ENCODE assay signal across 8 cellular contexts in genomic region chr10:6667679-6668270, GRCh38.
DNase-seq lines count a peak whose midpoint lies in the region; ATAC-seq and TF ChIP-seq lines count a peak whose summit lies in the region.

No MANE protein-coding gene starts in this region.

- H3K9ac ChIP-seq in adipocyte (ENCODE audit: low read length): no peak overlapping the region

- no peaks in the 10 kb centered on the region for H3K9me3 Mint-ChIP-seq in MCF 10A (ENCODE audit: unreplicated experiment)

- no peak for TF ChIP-seq POLR2A in breast epithelium (IDR thresholded peaks at IDR 0.05)

- H3K4me1 ChIP-seq in breast epithelium (no peaks in the 10 kb centered on the region), adipocyte (ENCODE audit: control insufficient read depth, insufficient read depth, low read length) (no peaks in the 10 kb centered on the region)

- H3K27me3 Mint-ChIP-seq in MCF 10A (ENCODE audit: insufficient read depth, unreplicated experiment): no peaks in the 10 kb centered on the region

- H3K36me3 ChIP-seq in breast epithelium (no peaks in the 10 kb centered on the region), adipocyte (ENCODE audit: control insufficient read depth, insufficient read depth, low read length, severe bottlenecking) (no peaks in the 10 kb centered on the region)

- no peak overlapping the region for H3K4me3 Mint-ChIP-seq in MCF 10A (ENCODE audit: unreplicated experiment)

- DNase-seq in MCF 10A (ENCODE audit: unreplicated experiment) (peak; percentile 61), breast epithelium (ENCODE audit: low spot score in 2 of 2) (no peak), NCI-H526 treated with DMSO at 0.1 percent for 48 hours (lab: John Stamatoyannopoulos, UW) (peak; percentile 66), adipocyte (ENCODE audit: low read depth) (peak; percentile 65), left colon (peak in 1 of 2 donors; percentile 21), substantia nigra (lab: John Stamatoyannopoulos, UW) (peak in 28 of 49 donors; percentile 1 to 51 (median 9)), NCI-H1436 (lab: John Stamatoyannopoulos, UW) (no peak)

- TF ChIP-seq CTCF in MCF 10A (IDR thresholded peaks at IDR 0.05; ENCODE audit: unreplicated experiment) (peak; percentile 74), breast epithelium (IDR thresholded peaks at IDR 0.05) (no peak)

- ATAC-seq in left colon: peak; percentile 34
- ATAC-seq in HG03025 (IDR thresholded peaks at IDR 0.05; ENCODE audit: low FRiP score, unreplicated experiment): no peak

- no peak overlapping the region for H3K27ac Mint-ChIP-seq in MCF 10A (ENCODE audit: low read depth, unreplicated experiment)

- H3K27me3 ChIP-seq in breast epithelium (peaks cover 0 to 10% of the 10 kb centered on the region in 2 donors), adipocyte (replicated peaks; ENCODE audit: control insufficient read depth, insufficient read depth, low read length) (peaks cover 13% of the 10 kb centered on the region)

- no peak overlapping the region for H3K27ac ChIP-seq in breast epithelium
- no peak overlapping the region for H3K27ac ChIP-seq in substantia nigra (ENCODE audit: low read depth, low read length, poor library complexity, severe bottlenecking)

- CTCF ChIA-PET in MCF 10A (lab: Yijun Ruan, JAX): interaction anchor here (0.5 to 5.7 kb wide), 33 partner anchors 8 to 769 kb away, joined by 3 to 67 read pairs (median 4); partner anchors contain the start of gene PRKCQ

- H3K9me3 ChIP-seq in breast epithelium (no peaks in the 10 kb centered on the region), adipocyte (ENCODE audit: control insufficient read depth, low read length) (no peaks in the 10 kb centered on the region)

- H3K36me3 Mint-ChIP-seq in MCF 10A (ENCODE audit: insufficient read depth, unreplicated experiment): no peaks in the 10 kb centered on the region

- no TSS peak for BruUV-seq in MCF 10A (replicated peaks; lab: Mats Ljungman, UMichigan)

- H3K4me3 ChIP-seq in breast epithelium (no peak overlapping the region), adipocyte (ENCODE audit: low read length) (no peak overlapping the region)

- POLR2A ChIA-PET in MCF 10A (lab: Yijun Ruan, JAX): interaction anchor here (0.9 to 1.2 kb wide), 3 partner anchors 87 to 251 kb away, joined by 3 to 8 read pairs (median 5); no protein-coding TSS in a partner anchor

- intact Hi-C loops in MCF 10A (cut with micrococcal nuclease): loop anchor here (1.0 to 5.0 kb wide), 4 partner anchors 87 to 250 kb away; partner anchors contain the start of gene PRKCQ
- intact Hi-C loops in breast epithelium (cut with DNase I; ENCODE audit: low total_unique reads): no loop called here
- intact Hi-C loops in left colon (cut with DNase I, micrococcal nuclease): loop anchor here (5.0 to 10.0 kb wide), 2 partner anchors 250 to 747 kb away; partner anchors contain the start of gene SFMBT2 (in 1 of the 2)

- no peaks in the 10 kb centered on the region for H3K4me1 Mint-ChIP-seq in MCF 10A (ENCODE audit: insufficient read depth, unreplicated experiment)

Comparison
In these comparisons a context has a peak if more than half of its experiments do, and no peak if none do; other contexts are left out.
1. DNase-seq: peak in MCF 10A (single experiment), NCI-H526 treated with DMSO at 0.1 percent for 48 hours (single experiment), adipocyte (single experiment) and substantia nigra (28 of 49); none in breast epithelium (0 of 2) and NCI-H1436 (single experiment).